ENCODE assay signal across 1 cellular context in the genomic region with DNA sequence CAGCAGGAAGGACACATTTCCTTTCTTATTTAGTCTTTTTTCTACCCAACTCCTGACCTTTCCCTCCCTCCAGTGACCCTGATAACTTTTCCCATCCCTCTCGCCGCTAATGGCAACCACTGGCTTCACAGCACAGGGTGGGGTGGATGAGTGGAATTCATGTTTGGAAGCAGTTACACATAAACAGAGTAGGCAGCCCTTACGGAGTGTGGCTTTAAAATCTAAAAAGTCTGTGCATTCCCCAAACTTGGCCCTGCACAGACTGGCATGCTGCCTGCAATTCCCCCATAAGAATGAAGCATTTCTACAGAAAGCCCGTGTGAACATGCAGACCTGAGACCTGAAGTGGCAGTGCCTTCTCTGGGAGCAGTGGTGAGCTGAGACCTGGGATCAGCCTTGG.
TF ChIP-seq lines count a peak whose summit lies in the region.

No MANE protein-coding gene starts in this region.

TF ChIP-seq in IMR-90, 13 proteins besides CTCF, POLR2A, EP300 and RAD21 (continued from another document):
- TF ChIP-seq MAFK (IDR thresholded peaks at IDR 0.05; ENCODE audit: low read depth, low read length), result no peak
- TF ChIP-seq, protein P1, sequence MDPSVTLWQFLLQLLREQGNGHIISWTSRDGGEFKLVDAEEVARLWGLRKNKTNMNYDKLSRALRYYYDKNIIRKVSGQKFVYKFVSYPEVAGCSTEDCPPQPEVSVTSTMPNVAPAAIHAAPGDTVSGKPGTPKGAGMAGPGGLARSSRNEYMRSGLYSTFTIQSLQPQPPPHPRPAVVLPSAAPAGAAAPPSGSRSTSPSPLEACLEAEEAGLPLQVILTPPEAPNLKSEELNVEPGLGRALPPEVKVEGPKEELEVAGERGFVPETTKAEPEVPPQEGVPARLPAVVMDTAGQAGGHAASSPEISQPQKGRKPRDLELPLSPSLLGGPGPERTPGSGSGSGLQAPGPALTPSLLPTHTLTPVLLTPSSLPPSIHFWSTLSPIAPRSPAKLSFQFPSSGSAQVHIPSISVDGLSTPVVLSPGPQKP (IDR thresholded peaks at IDR 0.05; ENCODE audit: borderline replicate concordance, low read depth, low read length), result no peak
- no peak for TF ChIP-seq CHD1 (IDR thresholded peaks at IDR 0.05; ENCODE audit: low read depth, low read length)
- TF ChIP-seq SMC3 (IDR thresholded peaks at IDR 0.05; ENCODE audit: low read depth, low read length), result no peak
- no peak for TF ChIP-seq BHLHE40 (IDR thresholded peaks at IDR 0.05; ENCODE audit: low read depth, low read length)
- TF ChIP-seq, protein P2, sequence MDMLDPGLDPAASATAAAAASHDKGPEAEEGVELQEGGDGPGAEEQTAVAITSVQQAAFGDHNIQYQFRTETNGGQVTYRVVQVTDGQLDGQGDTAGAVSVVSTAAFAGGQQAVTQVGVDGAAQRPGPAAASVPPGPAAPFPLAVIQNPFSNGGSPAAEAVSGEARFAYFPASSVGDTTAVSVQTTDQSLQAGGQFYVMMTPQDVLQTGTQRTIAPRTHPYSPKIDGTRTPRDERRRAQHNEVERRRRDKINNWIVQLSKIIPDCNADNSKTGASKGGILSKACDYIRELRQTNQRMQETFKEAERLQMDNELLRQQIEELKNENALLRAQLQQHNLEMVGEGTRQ (IDR thresholded peaks at IDR 0.05; ENCODE audit: low read depth, low read length), result no peak
